Comparison of ENCODE assay signal across 23 cellular contexts in the genomic region with DNA sequence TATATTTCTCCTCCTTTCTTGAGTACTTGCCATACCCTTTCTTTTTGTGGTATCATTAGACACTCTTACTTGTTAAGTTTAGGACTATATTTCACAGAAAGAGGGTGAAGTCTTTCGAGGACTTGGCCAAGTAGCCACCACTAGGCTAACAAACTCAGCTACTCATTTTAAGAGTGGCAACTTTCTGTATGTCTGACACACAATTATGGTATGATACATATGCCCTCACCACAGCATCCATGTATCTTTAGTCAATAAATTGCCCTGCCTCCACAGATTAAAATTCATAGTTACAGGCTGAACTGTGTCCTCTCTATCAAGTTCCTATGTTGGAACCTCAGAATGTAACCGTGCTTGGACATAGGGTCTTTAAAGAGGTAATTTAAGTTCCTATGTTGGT.
"Had no signal": no experiment of that assay in that cellular context is flagged by ENCODE, and none has a peak within 500 bp of the region (broad histone marks: within the 10 kb centered on the region; RNA-seq: fewer than 3 reads in every experiment).

No MANE protein-coding gene starts in this region.

- H3K4me3 ChIP-seq: left ventricle myocardium inferior, lung, neural progenitor cell, pancreas, smooth muscle cell, suprapubic skin, thyroid gland had no signal

- H3K27ac Mint-ChIP-seq: endodermal cell; natural killer cell treated with Interleukin-12 subunit alpha and Interleukin-12 subunit beta and Interleukin-15 and Interleukin-18, amount 100 ng/mL, for 72 hours; neural progenitor cell; progenitor cell of endocrine pancreas; type B pancreatic cell had no signal

- H2AFZ ChIP-seq: neural progenitor cell had no signal

- DNase-seq: dermis blood vessel endothelial cell; effector CD4-positive, alpha-beta T cell; endodermal cell; erythroblast; foreskin keratinocyte; kidney; left cardiac atrium; left ventricle myocardium inferior; mesenchymal stem cell; occipital lobe; pancreas; right cardiac atrium; stimulated activated CD4-positive, alpha-beta T cell treated with anti-CD3 and anti-CD28 coated beads, Interleukin-2, amount 100 ng/mL, for 48 hours; stimulated activated CD8-positive, alpha-beta memory T cell treated with anti-CD3 and anti-CD28 coated beads, Interleukin-4, amount 100 ng/mL, for 48 hours; stimulated activated naive CD4-positive, alpha-beta T cell; thyroid gland had no signal

- H3K27me3 ChIP-seq: foreskin keratinocyte, neural progenitor cell, pancreas, suprapubic skin, thyroid gland had no signal

- H3K27ac ChIP-seq: foreskin keratinocyte, left ventricle myocardium inferior, neural progenitor cell, pancreas, suprapubic skin, thyroid gland had no signal

- H3K9me3 ChIP-seq: left ventricle myocardium inferior, pancreas, suprapubic skin, thyroid gland had no signal

- ATAC-seq: foreskin keratinocyte, left cardiac atrium, pancreas, right cardiac atrium had no signal

- H3K4me1 ChIP-seq: foreskin keratinocyte had no signal

- H3K4me3 Mint-ChIP-seq: endodermal cell; natural killer cell treated with Interleukin-12 subunit alpha and Interleukin-12 subunit beta and Interleukin-15 and Interleukin-18, amount 100 ng/mL, for 72 hours; neural progenitor cell; type B pancreatic cell had no signal

- H3K4me2 ChIP-seq: neural progenitor cell, smooth muscle cell had no signal

- H3K36me3 ChIP-seq: neural progenitor cell, pancreas had no signal

- H3K36me3 Mint-ChIP-seq: natural killer cell treated with Interleukin-12 subunit alpha and Interleukin-12 subunit beta and Interleukin-15 and Interleukin-18, amount 100 ng/mL, for 72 hours had no signal

- H3K9me3 Mint-ChIP-seq: endodermal cell; natural killer cell treated with Interleukin-12 subunit alpha and Interleukin-12 subunit beta and Interleukin-15 and Interleukin-18, amount 100 ng/mL, for 72 hours; neural progenitor cell; type B pancreatic cell had no signal

- H3K9ac ChIP-seq: neural progenitor cell had no signal

- H3K27me3 Mint-ChIP-seq: natural killer cell treated with Interleukin-12 subunit alpha and Interleukin-12 subunit beta and Interleukin-15 and Interleukin-18, amount 100 ng/mL, for 72 hours; progenitor cell of endocrine pancreas; type B pancreatic cell had no signal
